ENCODE assay signal across 2 cellular contexts in genomic region chr3:36297195-36297594, GRCh38.
TF ChIP-seq lines count a peak whose summit lies in the region.

No MANE protein-coding gene starts in this region.

TF ChIP-seq in SK-N-SH, 30 proteins besides CTCF, POLR2A, EP300 and RAD21 (continued from another document):
- TF ChIP-seq USF1 (IDR thresholded peaks at IDR 0.05; ENCODE audit: borderline replicate concordance, low read depth) = no peak
- TF ChIP-seq SMC3 (IDR thresholded peaks at IDR 0.05; ENCODE audit: low read depth, low read length) = no peak
- TF ChIP-seq PBX3 (IDR thresholded peaks at IDR 0.05) = no peak
- TF ChIP-seq IRF3 (IDR thresholded peaks at IDR 0.05; ENCODE audit: low read depth, low read length) = no peak
- no peak for TF ChIP-seq TCF12 (IDR thresholded peaks at IDR 0.05)
- no peak for TF ChIP-seq FOXJ3 (CRISPR knock-in tag; IDR thresholded peaks at IDR 0.05)
- no peak for TF ChIP-seq FOXM1 (IDR thresholded peaks at IDR 0.05; ENCODE audit: low read depth)
- TF ChIP-seq ZBTB33 (IDR thresholded peaks at IDR 0.05; ENCODE audit: borderline replicate concordance, low read depth) = no peak
- no peak for TF ChIP-seq RCOR1 (IDR thresholded peaks at IDR 0.05; ENCODE audit: low read length)
- TF ChIP-seq NRF1 (IDR thresholded peaks at IDR 0.05; ENCODE audit: low read depth, low read length) = no peak
- TF ChIP-seq GABPA (IDR thresholded peaks at IDR 0.05; ENCODE audit: low read depth) = no peak
- no peak for TF ChIP-seq MXI1 (IDR thresholded peaks at IDR 0.05; ENCODE audit: low read depth, low read length)
- TF ChIP-seq RFX5 (IDR thresholded peaks at IDR 0.05; ENCODE audit: low read length) = no peak
- no peak for TF ChIP-seq USF2 (IDR thresholded peaks at IDR 0.05; ENCODE audit: borderline replicate concordance, low read depth, low read length)
- no peak for TF ChIP-seq SIN3A (IDR thresholded peaks at IDR 0.05; ENCODE audit: borderline replicate concordance, low read depth, low read length)
- no peak for TF ChIP-seq TEAD4 (IDR thresholded peaks at IDR 0.05; ENCODE audit: borderline replicate concordance, insufficient read depth)

TF ChIP-seq in SK-N-SH treated with all-trans-retinoic acid at 6 μM for 48 hours, 23 proteins besides CTCF, POLR2A, EP300 and RAD21:
- TF ChIP-seq TSHZ2 (CRISPR knock-in tag; IDR thresholded peaks at IDR 0.05) (no peak), SNAI2 (CRISPR knock-in tag; IDR thresholded peaks at IDR 0.05) (no peak), ZFP30 (CRISPR knock-in tag; IDR thresholded peaks at IDR 0.05) (no peak), PPARA (CRISPR knock-in tag; IDR thresholded peaks at IDR 0.05; ENCODE audit: borderline replicate concordance) (no peak), GLIS3 (CRISPR knock-in tag; IDR thresholded peaks at IDR 0.05) (no peak), PATZ1 (CRISPR knock-in tag; IDR thresholded peaks at IDR 0.05; ENCODE audit: borderline replicate concordance) (no peak), ARNTL (CRISPR knock-in tag; IDR thresholded peaks at IDR 0.05; ENCODE audit: borderline replicate concordance, low read depth) (no peak), RARB (CRISPR knock-in tag; IDR thresholded peaks at IDR 0.05) (no peak), TCF4 (CRISPR knock-in tag; IDR thresholded peaks at IDR 0.05; ENCODE audit: borderline replicate concordance) (no peak), ZFP3 (CRISPR knock-in tag; IDR thresholded peaks at IDR 0.05) (no peak), BACH2 (CRISPR knock-in tag; IDR thresholded peaks at IDR 0.05; ENCODE audit: borderline replicate concordance) (no peak), ISL1 (CRISPR knock-in tag; IDR thresholded peaks at IDR 0.05) (no peak)
TF ChIP-seq in SK-N-SH treated with all-trans-retinoic acid at 6 μM for 48 hours: peak in this region for 0.
